In the genomic region with DNA sequence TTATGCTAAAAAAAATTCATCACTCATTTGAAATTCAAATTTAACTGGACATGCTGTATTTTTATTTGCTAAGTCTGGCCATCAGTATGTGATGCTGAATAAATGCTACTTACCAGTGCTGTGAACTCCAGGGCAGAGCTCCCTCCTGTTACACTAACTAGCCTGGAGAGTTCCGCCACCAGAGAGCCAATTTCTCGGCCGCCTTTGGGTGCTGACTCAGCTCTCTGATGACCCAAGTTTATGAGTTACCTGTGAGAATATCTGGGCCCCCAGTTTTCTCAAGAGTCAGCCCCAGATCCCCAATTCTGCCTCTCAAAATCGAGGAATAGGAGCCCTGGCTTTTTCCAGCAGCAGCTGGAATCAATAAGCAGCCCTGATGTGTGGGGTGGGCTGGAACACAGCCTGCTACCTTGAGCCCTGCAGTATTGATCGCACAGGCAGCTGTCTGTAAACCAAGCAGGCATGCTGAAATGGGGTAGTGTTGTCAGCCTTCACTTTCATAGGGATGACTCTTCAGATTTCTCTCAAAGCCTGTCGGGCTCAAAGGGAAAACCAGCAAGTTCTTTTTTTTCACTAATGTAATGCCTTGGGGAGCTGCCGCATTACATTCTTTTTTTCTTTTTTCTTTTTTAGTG, we compare ENCODE assay signal across 22 cellular contexts.
DNase-seq lines count a peak whose midpoint lies in the region; ATAC-seq and TF ChIP-seq lines count a peak whose summit lies in the region.
"Had no signal": no experiment of that assay in that cellular context is flagged by ENCODE, and none has a peak within 500 bp of the region (broad histone marks: within the 10 kb centered on the region; RNA-seq: fewer than 3 reads in every experiment).

No MANE protein-coding gene starts in this region.

- no peak overlapping the region for H3K14ac ChIP-seq in H9 (ENCODE audit: insufficient read depth, low read length)

- no peaks in the 10 kb centered on the region for H3K36me3 Mint-ChIP-seq in H9 (ENCODE audit: insufficient read depth in 1 of 3, low read depth in 3 of 3)
- no peaks in the 10 kb centered on the region for H3K36me3 Mint-ChIP-seq in progenitor cell of endocrine pancreas (ENCODE audit: insufficient read depth)
- H3K36me3 Mint-ChIP-seq: IgD-negative memory B cell; naive thymus-derived CD8-positive, alpha-beta T cell had no signal

- CTCF ChIA-PET in SK-N-SH (lab: Yijun Ruan, JAX), result no interaction called here

- no peak overlapping the region for H2BK20ac ChIP-seq in H9 (ENCODE audit: low read depth, low read length, poor library complexity, severe bottlenecking)

- H4K20me1 ChIP-seq in H9 (ENCODE audit: control insufficient read depth, insufficient read depth, insufficient read length) (no peaks in the 10 kb centered on the region), SK-N-SH (ENCODE audit: insufficient read depth) (no peaks in the 10 kb centered on the region)

- no peak overlapping the region for H3K4ac ChIP-seq in H9 (ENCODE audit: low read depth, low read length)

- H3K27me3 Mint-ChIP-seq in H9 (ENCODE audit: low read depth) (no peaks in the 10 kb centered on the region; the same call in 1 of the 2 replicates), progenitor cell of endocrine pancreas (peaks cover 13% of the 10 kb centered on the region)

- H3K4me1 Mint-ChIP-seq in H9, result peaks cover 62 to 70% of the 10 kb centered on the region in 2 experiments
- H3K4me1 Mint-ChIP-seq in progenitor cell of endocrine pancreas (ENCODE audit: low read depth), result peaks cover 32% of the 10 kb centered on the region
- H3K4me1 Mint-ChIP-seq: activated naive CD8-positive, alpha-beta T cell treated with anti-CD3 and anti-CD28 coated beads, Interleukin-2, amount 50 U/mL, for 24 hours had no signal

- H3K56ac ChIP-seq in H9 (ENCODE audit: insufficient read length, low read depth, low read length), result no peak overlapping the region

- H2BK5ac ChIP-seq in H9 (ENCODE audit: insufficient read length, low read length), result no peak overlapping the region

- H4K5ac ChIP-seq in H9 (ENCODE audit: insufficient read length, low read depth, low read length), result no peak overlapping the region

- no peaks in the 10 kb centered on the region for H3K9me2 ChIP-seq in SK-N-SH

- DNase-seq in H9 (no peak), SK-N-SH (peak; percentile 44), islet precursor cell (peak; percentile 64), progenitor cell of endocrine pancreas (ENCODE audit: low spot score, unreplicated experiment) (peak; percentile 25), NCI-H1694 treated with DMSO at 0.1 percent for 48 hours (lab: John Stamatoyannopoulos, UW) (no peak)
- DNase-seq in stimulated activated CD4-positive, alpha-beta T cell treated with anti-CD3 and anti-CD28 coated beads, Interleukin-2, amount 100 ng/mL, for 48 hours, result no peak
- DNase-seq: activated CD4-positive, alpha-beta T cell treated with anti-CD3 and anti-CD28 coated beads, Interleukin-2, amount 50 U/mL, for 1 hour; activated CD8-positive, alpha-beta memory T cell treated with anti-CD3 and anti-CD28 coated beads, Interleukin-2, amount 50 U/mL, for 4 hours; activated naive CD8-positive, alpha-beta T cell treated with anti-CD3 and anti-CD28 coated beads, Interleukin-2, amount 50 U/mL, for 24 hours; AML-193; foreskin keratinocyte; naive thymus-derived CD8-positive, alpha-beta T cell; NCI-H146; PC-9; SHP77 treated with DMSO at 0.1 percent for 48 hours; small intestine; stimulated activated CD4-positive, alpha-beta T cell treated with anti-CD3 and anti-CD28 coated beads, Interleukin-4, amount 100 ng/mL, for 1 hour; stimulated activated naive CD8-positive, alpha-beta T cell treated with anti-CD3 and anti-CD28 coated beads, Interleukin-15, Interleukin-2, amounts not matched to agents 100 U/mL and 50 U/mL, for 24 hours had no signal

- H2BK12ac ChIP-seq in H9 (ENCODE audit: insufficient read length, low read depth, low read length), result no peak overlapping the region

- no peaks in the 10 kb centered on the region for H3K79me1 ChIP-seq in H9 (ENCODE audit: insufficient read depth, low read depth, low read length, poor library complexity, severe bottlenecking)

- H3K9me3 ChIP-seq in H9 (ENCODE audit: control insufficient read depth, low read depth, low read length) (no peaks in the 10 kb centered on the region), SK-N-SH (no peaks in the 10 kb centered on the region)
- H3K9me3 ChIP-seq: tibial nerve had no signal

- no peak overlapping the region for H3K27ac ChIP-seq in H9 (ENCODE audit: insufficient read length, low read depth, low read length)
- H3K27ac ChIP-seq in SK-N-SH (ENCODE audit: low read depth in 2 of 2, low read length in 1 of 2), result no peak overlapping the region
- H3K27ac ChIP-seq: foreskin keratinocyte, PC-9, tibial nerve, VCaP had no signal

- H3K27me3 ChIP-seq in H9 (ENCODE audit: insufficient read depth, low read length) (no peaks in the 10 kb centered on the region), SK-N-SH (ENCODE audit: insufficient read depth) (peaks cover 4% of the 10 kb centered on the region; the same call in 1 of the 2 replicates)
- H3K27me3 ChIP-seq: foreskin keratinocyte, tibial nerve had no signal

- H2AK5ac ChIP-seq in H9 (ENCODE audit: insufficient read length, low read length), result no peak overlapping the region

- no peaks in the 10 kb centered on the region for H3K79me2 ChIP-seq in H9 (ENCODE audit: insufficient read depth, low read length)
- H3K79me2 ChIP-seq in SK-N-SH (ENCODE audit: insufficient read depth), result no peaks in the 10 kb centered on the region

- H3K4me2 ChIP-seq in H9 (ENCODE audit: insufficient read depth, insufficient read length, low read length) (no peak overlapping the region), SK-N-SH (no peak overlapping the region)
- H3K4me2 ChIP-seq: PC-9 had no signal

- no peak for TF ChIP-seq RAD21 in SK-N-SH (IDR thresholded peaks at IDR 0.05; ENCODE audit: low read length)

- WGBS in H9 (ENCODE audit: extremely low coverage, insufficient read length, low lambda C conversion rate), result no CpG with 5 or more reads among the region's 7 CpGs
- WGBS in SK-N-SH (ENCODE audit: low lambda C conversion rate), result 60% methylated on average over 7 of the region's 7 CpGs

- H4K8ac ChIP-seq in H9 (replicated peaks; ENCODE audit: insufficient read length, low read depth, low read length), result no peak overlapping the region

- H2BK15ac ChIP-seq in H9 (ENCODE audit: low read depth, low read length), result no peak overlapping the region

- H2AFZ ChIP-seq in H9 (ENCODE audit: low read length), result peak overlapping the region; percentile 71
- H2AFZ ChIP-seq in SK-N-SH (ENCODE audit: low read depth), result no peak overlapping the region
- H2AFZ ChIP-seq: PC-9 had no signal

- TF ChIP-seq CTCF in H9 (conservative IDR thresholded peaks at IDR 0.05), result no peak
- TF ChIP-seq CTCF in SK-N-SH (IDR thresholded peaks at IDR 0.05), result no peak
- no peak for TF ChIP-seq CTCF in progenitor cell of endocrine pancreas (IDR thresholded peaks at IDR 0.05; ENCODE audit: unreplicated experiment)

- no peaks in the 10 kb centered on the region for H3F3A ChIP-seq in SK-N-SH (replicated peaks; ENCODE audit: insufficient read depth)

- H3K4me1 ChIP-seq in H9 (ENCODE audit: insufficient read depth, low read length) (peaks cover 12% of the 10 kb centered on the region), SK-N-SH (ENCODE audit: control insufficient read depth in 1 of 2, insufficient read depth in 2 of 2, low read depth in 1 of 2, low read length in 1 of 2) (peaks cover 0 to 4% of the 10 kb centered on the region in 2 experiments; a peak in 1 of 4 replicates)
- H3K4me1 ChIP-seq: tibial nerve had no signal

- no peak overlapping the region for H3K18ac ChIP-seq in H9 (ENCODE audit: insufficient read length, low read depth, low read length)

- no peak overlapping the region for H2BK120ac ChIP-seq in H9 (ENCODE audit: low read depth, low read length, poor library complexity, severe bottlenecking)

- peak overlapping the region in 1 of 3 experiments; percentile 30; a peak in 1 of 7 replicates for H3K27ac Mint-ChIP-seq in H9
- H3K27ac Mint-ChIP-seq in progenitor cell of endocrine pancreas, result peak overlapping the region; percentile 51
- H3K27ac Mint-ChIP-seq: activated naive CD8-positive, alpha-beta T cell treated with anti-CD3 and anti-CD28 coated beads, Interleukin-2, amount 50 U/mL, for 24 hours; naive thymus-derived CD8-positive, alpha-beta T cell had no signal

- POLR2A ChIA-PET in SK-N-SH (lab: Yijun Ruan, JAX), result no interaction called here

- H4K91ac ChIP-seq in H9 (ENCODE audit: insufficient read length, low read depth, low read length), result no peak overlapping the region

- H3K9ac ChIP-seq in H9 (ENCODE audit: extremely low read depth, insufficient read length, low read length), result no peak overlapping the region
- H3K9ac ChIP-seq in SK-N-SH, result no peak overlapping the region

- H3K36me3 ChIP-seq in SK-N-SH (replicated peaks in 1 of 2; ENCODE audit: control insufficient read depth in 1 of 2, insufficient read depth in 2 of 2, low read length in 1 of 2), result no peaks in the 10 kb centered on the region
- H3K36me3 ChIP-seq: tibial nerve had no signal

- ATAC-seq in HG03469 (IDR thresholded peaks at IDR 0.05; ENCODE audit: unreplicated experiment), result no peak
- ATAC-seq: activated naive CD8-positive, alpha-beta T cell treated with anti-CD3 and anti-CD28 coated beads, Interleukin-2, amount 50 U/mL, for 24 hours; foreskin keratinocyte; naive thymus-derived CD8-positive, alpha-beta T cell; stimulated activated naive CD8-positive, alpha-beta T cell treated with anti-CD3 and anti-CD28 coated beads, Interleukin-15, Interleukin-2, amounts not matched to agents 100 U/mL and 50 U/mL, for 24 hours had no signal

- H3T11ph ChIP-seq in H9 (ENCODE audit: low read length), result no peak overlapping the region

- no peak overlapping the region for H3K4me3 ChIP-seq in SK-N-SH (ENCODE audit: low read depth in 2 of 2, low read length in 1 of 2)
- H3K4me3 ChIP-seq: PC-9, tibial nerve had no signal

- TF ChIP-seq EP300 in SK-N-SH (IDR thresholded peaks at IDR 0.05; ENCODE audit: borderline replicate concordance in 1 of 2, low read depth in 1 of 2, low read length in 1 of 2), result 0 out of 4 replicates have a peak, but pooled peaks of 1 of the 2 experiments have one; percentile 7

- H3K4me3 Mint-ChIP-seq in H9 (no peak overlapping the region), progenitor cell of endocrine pancreas (ENCODE audit: low read depth) (no peak overlapping the region)
- H3K4me3 Mint-ChIP-seq: activated naive CD8-positive, alpha-beta T cell treated with anti-CD3 and anti-CD28 coated beads, Interleukin-2, amount 50 U/mL, for 24 hours; IgD-negative memory B cell; naive thymus-derived CD8-positive, alpha-beta T cell had no signal

- H3K23ac ChIP-seq in H9 (ENCODE audit: insufficient read length, low read depth, low read length), result no peak overlapping the region

- no peaks in the 10 kb centered on the region for H3K23me2 ChIP-seq in H9 (ENCODE audit: insufficient read length, low read depth, low read length, poor library complexity, severe bottlenecking)

- H3K9me3 Mint-ChIP-seq in H9, result no peaks in the 10 kb centered on the region
- H3K9me3 Mint-ChIP-seq in progenitor cell of endocrine pancreas (ENCODE audit: low read depth), result no peaks in the 10 kb centered on the region
- H3K9me3 Mint-ChIP-seq: activated naive CD8-positive, alpha-beta T cell treated with anti-CD3 and anti-CD28 coated beads, Interleukin-2, amount 50 U/mL, for 24 hours; IgD-negative memory B cell; naive thymus-derived CD8-positive, alpha-beta T cell had no signal

Comparison
In these comparisons a context has a peak if more than half of its experiments do, and no peak if none do; other contexts are left out.
1. DNase-seq: peak in SK-N-SH (single experiment), islet precursor cell (single experiment) and progenitor cell of endocrine pancreas (single experiment); none in H9 (single experiment), NCI-H1694 treated with DMSO at 0.1 percent for 48 hours (single experiment) and stimulated activated CD4-positive, alpha-beta T cell treated with anti-CD3 and anti-CD28 coated beads, Interleukin-2, amount 100 ng/mL, for 48 hours (0 of 2).